ENCODE assay signal across 9 cellular contexts in genomic region chr5:168303398-168304020, GRCh38.
"Had no signal": no experiment of that assay in that cellular context is flagged by ENCODE, and none has a peak within 500 bp of the region (broad histone marks: within the 10 kb centered on the region; RNA-seq: fewer than 3 reads in every experiment).

No MANE protein-coding gene starts in this region.

- H3K36me3 ChIP-seq: breast epithelium, esophagus muscularis mucosa, right atrium auricular region had no signal

- H3K4me1 ChIP-seq: breast epithelium, esophagus muscularis mucosa, right atrium auricular region had no signal

- H3K27ac ChIP-seq: breast epithelium, esophagus muscularis mucosa, right atrium auricular region, skin epidermis had no signal

- H3K4me3 ChIP-seq: breast epithelium, esophagus muscularis mucosa, right atrium auricular region, skin epidermis had no signal

- DNase-seq: activated T-cell treated with anti-CD3 and anti-CD28 coated beads, Interleukin-2, amount 50 U/mL, for 1 hour; amygdala; glutamatergic neuron; midbrain had no signal

- ATAC-seq: activated CD4-positive, CD25-positive, alpha-beta regulatory T cell treated with anti-CD3 and anti-CD28 coated beads, Interleukin-2, amount 50 U/mL, for 24 hours had no signal

- H3K27me3 ChIP-seq: breast epithelium, esophagus muscularis mucosa, right atrium auricular region had no signal

- H3K9me3 ChIP-seq: breast epithelium, esophagus muscularis mucosa, right atrium auricular region had no signal
